In the genomic region with DNA sequence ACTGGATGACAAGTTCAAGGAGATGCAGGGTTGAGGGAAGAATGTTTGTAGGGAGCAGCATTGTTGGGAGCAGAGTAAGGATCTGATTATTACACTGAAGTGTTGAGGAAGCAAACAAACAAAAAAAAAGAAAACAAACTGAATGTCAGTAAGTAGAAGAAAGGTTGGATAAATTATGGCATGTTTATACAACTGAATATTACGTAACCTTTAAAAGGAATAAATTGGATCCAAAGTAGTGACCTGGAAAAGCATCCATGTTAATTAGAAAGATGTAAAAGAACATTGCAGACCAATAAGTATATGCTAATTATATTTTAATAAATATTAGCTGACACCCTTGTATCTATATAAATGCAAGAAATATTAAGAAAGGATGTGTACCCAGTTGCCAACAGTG, we compare ENCODE assay signal across 26 cellular contexts.
"Had no signal": no experiment of that assay in that cellular context is flagged by ENCODE, and none has a peak within 500 bp of the region (broad histone marks: within the 10 kb centered on the region; RNA-seq: fewer than 3 reads in every experiment).

No MANE protein-coding gene starts in this region.

- H3K4me3 ChIP-seq: esophagus squamous epithelium, gastrocnemius medialis, heart right ventricle, left lung, lower lobe of right lung, mucosa of descending colon had no signal

- ATAC-seq: effector memory CD8-positive, alpha-beta T cell; esophagus mucosa; gastrocnemius medialis; heart right ventricle; left cardiac atrium; left lung; left ventricle myocardium superior; lower lobe of right lung; mucosa of descending colon; naive thymus-derived CD8-positive, alpha-beta T cell had no signal

- H3K27ac ChIP-seq: epithelial cell of prostate, esophagus squamous epithelium, gastrocnemius medialis, heart right ventricle, left lung, lower lobe of right lung had no signal

- H3K4me1 ChIP-seq: esophagus squamous epithelium, gastrocnemius medialis, lower lobe of right lung had no signal

- H3K9me3 ChIP-seq: esophagus squamous epithelium, gastrocnemius medialis, left lung, lower lobe of right lung, mucosa of descending colon had no signal

- FAIRE-seq: endometrium, islet of Langerhans, keratinocyte had no signal

- H3K27me3 ChIP-seq: esophagus squamous epithelium, gastrocnemius medialis, heart right ventricle, left lung had no signal

- DNase-seq: cortex of kidney; effector CD8-positive, alpha-beta T cell; effector memory CD8-positive, alpha-beta T cell; endodermal cell; erythroblast; esophagus squamous epithelium; foreskin fibroblast; foreskin melanocyte; gastrocnemius medialis; glutamatergic neuron; head of caudate nucleus; heart right ventricle; hippocampal formation; left cardiac atrium; left lung; left ventricle myocardium superior; lower lobe of right lung; mesenchymal stem cell; mucosa of descending colon; naive B cell; naive thymus-derived CD8-positive, alpha-beta T cell had no signal

- H3K36me3 ChIP-seq: esophagus squamous epithelium, gastrocnemius medialis, heart right ventricle, left lung, lower lobe of right lung had no signal
